Comparison of ENCODE assay signal across 8 cellular contexts in the genomic region with DNA sequence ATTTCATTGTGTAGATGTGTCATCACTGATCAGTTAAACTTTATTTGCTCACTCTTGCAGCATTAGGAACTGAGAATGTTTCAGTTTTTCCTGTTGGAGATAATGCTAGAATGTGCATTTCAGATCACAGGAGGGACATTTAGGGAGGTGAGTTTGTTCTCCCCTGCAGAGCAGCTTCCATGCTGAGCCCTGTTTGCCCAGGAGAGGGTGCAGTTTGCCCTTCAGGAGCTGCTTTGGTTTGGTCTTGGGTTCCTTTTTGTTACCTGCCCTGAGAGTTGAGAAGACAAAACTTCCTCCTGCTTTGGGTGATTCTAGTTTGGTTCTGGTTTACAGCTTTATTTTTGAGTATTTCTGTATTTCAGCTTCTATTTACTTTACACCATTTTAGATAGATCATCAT. TPM values are rescaled to one million over a fixed set of nuclear protein-coding genes. Genes with fewer than 3 reads are reported as not detected.
DNase-seq lines count a peak whose midpoint lies in the region; ATAC-seq and TF ChIP-seq lines count a peak whose summit lies in the region.

No MANE protein-coding gene starts in this region.

- peaks cover 8% of the 10 kb centered on the region; the same call in 1 of the 2 replicates for H3K79me2 ChIP-seq in HCT116 (ENCODE audit: insufficient read depth, low read length)

- no peaks in the 10 kb centered on the region for H3K9me2 ChIP-seq in HCT116 (ENCODE audit: insufficient read depth)

- H3K27me3 ChIP-seq in Caco-2 (replicated peaks; ENCODE audit: control insufficient read depth, insufficient read depth, low read length) = no peaks in the 10 kb centered on the region
- no peaks in the 10 kb centered on the region for H3K27me3 ChIP-seq in HCT116 (ENCODE audit: insufficient read depth, low read length)
- H3K27me3 ChIP-seq in RWPE2 (ENCODE audit: insufficient read depth, poor library complexity, severe bottlenecking) = no peaks in the 10 kb centered on the region

- H4K20me1 ChIP-seq in HCT116 (ENCODE audit: insufficient read depth) = no peaks in the 10 kb centered on the region

- CTCF ChIA-PET in Caco-2 (lab: Charles Lee) (interaction anchor here (1.0 to 1.2 kb wide), 3 partner anchors 11 to 39 kb away, joined by 3 to 7 read pairs (median 3); no protein-coding TSS in a partner anchor), HCT116 (lab: Charles Lee) (interaction anchor here (0.9 to 5.8 kb wide), 6 partner anchors 9 to 428 kb away, joined by 3 to 73 read pairs (median 4); no protein-coding TSS in a partner anchor)
- CTCF ChIA-PET in activated naive CD4-positive, alpha-beta T cell treated with anti-CD3 and anti-CD28 coated beads for 36 hours (lab: Charles Lee) = interaction anchor here (0.6 to 10.3 kb wide), 15 partner anchors 10 to 136 kb away, joined by 3 to 207 read pairs (median 9); no protein-coding TSS in a partner anchor

- H3K36me3 ChIP-seq in Caco-2 (ENCODE audit: control insufficient read depth, insufficient read depth, low read length) (no peaks in the 10 kb centered on the region), HCT116 (ENCODE audit: control insufficient read depth in 1 of 2, insufficient read depth in 2 of 2, low read length in 2 of 2) (no peaks in the 10 kb centered on the region), RWPE2 (ENCODE audit: low read depth) (no peaks in the 10 kb centered on the region)

- no peak overlapping the region for H2AFZ ChIP-seq in HCT116 (ENCODE audit: low read depth, low read length, poor library complexity, severe bottlenecking)

- TF ChIP-seq CTCF in Caco-2 (IDR thresholded peaks at IDR 0.05; ENCODE audit: insufficient read depth in 1 of 2, low read depth in 1 of 2, low read length in 1 of 2, severe bottlenecking in 1 of 2, unreplicated experiment in 1 of 2) (peak; percentile 46 to 75), HCT116 (IDR thresholded peaks at IDR 0.05 in 2 of 3, conservative IDR thresholded peaks at IDR 0.05 in 1 of 3; ENCODE audit: borderline replicate concordance in 1 of 3, insufficient read depth in 1 of 3, low read depth in 2 of 3, low read length in 2 of 3) (peak; percentile 79 to 93 (median 91)), RWPE2 (IDR thresholded peaks at IDR 0.05; ENCODE audit: poor library complexity, severe bottlenecking) (peak; percentile 72)

- TF ChIP-seq POLR2A in HCT116 (IDR thresholded peaks at IDR 0.05; ENCODE audit: borderline replicate concordance, extremely low read depth, insufficient read depth, insufficient read length) = no peak

- intact Hi-C loops in Caco-2 (cut with micrococcal nuclease; ENCODE audit: unreplicated experiment) = loop anchor here (1.0 kb wide), 1 partner anchor 39 kb away; no protein-coding TSS in a partner anchor
- intact Hi-C loops in HCT116 (cut with micrococcal nuclease) = loop anchor here (1.0 kb wide), 2 partner anchors 39 to 307 kb away; no protein-coding TSS in a partner anchor
- intact Hi-C loops in activated naive CD4-positive, alpha-beta T cell treated with anti-CD3 and anti-CD28 coated beads for 36 hours (cut with micrococcal nuclease) = loop anchor here (1.0 to 5.0 kb wide), 4 partner anchors 39 to 307 kb away; a partner anchor contains a TSS

- no peak overlapping the region for H3K4me3 ChIP-seq in Caco-2 (ENCODE audit: low read depth, low read length)
- no peak overlapping the region for H3K4me3 ChIP-seq in HCT116 (replicated peaks in 1 of 2; ENCODE audit: low read depth in 1 of 2, low read length in 2 of 2)
- no peak overlapping the region for H3K4me3 ChIP-seq in RWPE2 (ENCODE audit: severe bottlenecking)

- BruUV-seq in Caco-2 (replicated peaks; lab: Mats Ljungman, UMichigan) = no TSS peak
- BruUV-seq in HCT116 (replicated peaks; lab: Mats Ljungman, UMichigan) = no TSS peak

- peak; percentile 88 for TF ChIP-seq RAD21 in HCT116 (IDR thresholded peaks at IDR 0.05; ENCODE audit: low read depth)

- no peak overlapping the region for H3K9ac ChIP-seq in HCT116 (ENCODE audit: low read length)

- H3K27ac Mint-ChIP-seq in Caco-2 (ENCODE audit: unreplicated experiment) (peak overlapping the region; percentile 58), immature natural killer cell (peak overlapping the region in 5 of 6 donors; percentile 11 to 88 (median 32))
- H3K27ac Mint-ChIP-seq in activated naive CD4-positive, alpha-beta T cell treated with anti-CD3 and anti-CD28 coated beads for 36 hours = peak overlapping the region; percentile 75
- peak overlapping the region; percentile 22 for H3K27ac Mint-ChIP-seq in stimulated activated naive CD8-positive, alpha-beta T cell treated with anti-CD3 and anti-CD28 coated beads, Interleukin-15, Interleukin-2, amounts not matched to agents 100 ng/mL and 50 ng/mL, for 24 hours

- H3K9me3 Mint-ChIP-seq in Caco-2 (ENCODE audit: unreplicated experiment) (no peaks in the 10 kb centered on the region), immature natural killer cell (no peaks in the 10 kb centered on the region)
- no peaks in the 10 kb centered on the region for H3K9me3 Mint-ChIP-seq in activated naive CD4-positive, alpha-beta T cell treated with anti-CD3 and anti-CD28 coated beads for 36 hours
- H3K9me3 Mint-ChIP-seq in stimulated activated naive CD8-positive, alpha-beta T cell treated with anti-CD3 and anti-CD28 coated beads, Interleukin-15, Interleukin-2, amounts not matched to agents 100 ng/mL and 50 ng/mL, for 24 hours = no peaks in the 10 kb centered on the region

- H3K36me3 Mint-ChIP-seq in Caco-2 (ENCODE audit: insufficient read depth, unreplicated experiment) (peaks cover 65% of the 10 kb centered on the region), immature natural killer cell (peaks cover 20 to 41% (median 24%) of the 10 kb centered on the region in 3 donors)
- no peaks in the 10 kb centered on the region for H3K36me3 Mint-ChIP-seq in activated naive CD4-positive, alpha-beta T cell treated with anti-CD3 and anti-CD28 coated beads for 36 hours (ENCODE audit: low read depth)
- H3K36me3 Mint-ChIP-seq in stimulated activated naive CD8-positive, alpha-beta T cell treated with anti-CD3 and anti-CD28 coated beads, Interleukin-15, Interleukin-2, amounts not matched to agents 100 ng/mL and 50 ng/mL, for 24 hours (ENCODE audit: low read depth) = peaks cover 48% of the 10 kb centered on the region

- H3K4me3 Mint-ChIP-seq in Caco-2 (ENCODE audit: unreplicated experiment) (no peak overlapping the region), immature natural killer cell (no peak overlapping the region)
- H3K4me3 Mint-ChIP-seq in activated naive CD4-positive, alpha-beta T cell treated with anti-CD3 and anti-CD28 coated beads for 36 hours = no peak overlapping the region
- no peak overlapping the region for H3K4me3 Mint-ChIP-seq in stimulated activated naive CD8-positive, alpha-beta T cell treated with anti-CD3 and anti-CD28 coated beads, Interleukin-15, Interleukin-2, amounts not matched to agents 100 ng/mL and 50 ng/mL, for 24 hours

- no peak overlapping the region for H3K4me2 ChIP-seq in HCT116 (ENCODE audit: low read length)

- H3K27ac ChIP-seq in HCT116 (ENCODE audit: low read depth, low read length) (no peak overlapping the region), RWPE2 (ENCODE audit: poor library complexity, severe bottlenecking) (no peak overlapping the region)

- ATAC-seq in HCT116 (peak; percentile 88), RWPE2 (ENCODE audit: low read depth) (peak; percentile 63; the same call in 2 of the 3 replicates), GM19351 (IDR thresholded peaks at IDR 0.05; ENCODE audit: unreplicated experiment) (no peak)

- POLR2A ChIA-PET in Caco-2 (lab: Charles Lee) = no interaction called here
- POLR2A ChIA-PET in HCT116 (lab: Charles Lee) = no interaction called here

- H3K4me1 Mint-ChIP-seq in Caco-2 (ENCODE audit: low read depth, unreplicated experiment) (peaks cover 20% of the 10 kb centered on the region), immature natural killer cell (peaks cover 64 to 77% of the 10 kb centered on the region in 2 donors)
- peaks cover 58% of the 10 kb centered on the region for H3K4me1 Mint-ChIP-seq in activated naive CD4-positive, alpha-beta T cell treated with anti-CD3 and anti-CD28 coated beads for 36 hours (ENCODE audit: low read depth)
- H3K4me1 Mint-ChIP-seq in stimulated activated naive CD8-positive, alpha-beta T cell treated with anti-CD3 and anti-CD28 coated beads, Interleukin-15, Interleukin-2, amounts not matched to agents 100 ng/mL and 50 ng/mL, for 24 hours (ENCODE audit: low read depth) = peaks cover 67% of the 10 kb centered on the region

- peak in 1 of 2 experiments; percentile 49 for DNase-seq in Caco-2
- peak; percentile 32 for DNase-seq in HCT116 (ENCODE audit: low read depth, low spot score)
- no peak for DNase-seq in RWPE2 (ENCODE audit: low spot score)
- DNase-seq in activated naive CD4-positive, alpha-beta T cell treated with anti-CD3 and anti-CD28 coated beads for 36 hours = peak; percentile 85
- peak in 2 of 3 donors; percentile 46 to 51 for DNase-seq in immature natural killer cell
- DNase-seq in NCI-H2227 treated with DMSO at 0.1 percent for 48 hours (lab: John Stamatoyannopoulos, UW) = no peak

- RAD21 ChIA-PET in HCT116 (lab: Charles Lee; ENCODE audit: low non-redundant PET in 1 of 2, low total read pairs in 2 of 2, uncharacterized antibody in 2 of 2, unreplicated experiment in 2 of 2) = interaction anchor here in 1 of 2 experiments (1.1 kb wide), 1 partner anchor 39 kb away, joined by 5 read pairs; no protein-coding TSS in a partner anchor

- H3K27me3 Mint-ChIP-seq in Caco-2 (ENCODE audit: insufficient read depth, unreplicated experiment) (no peaks in the 10 kb centered on the region), immature natural killer cell (ENCODE audit: low read depth in 3 of 3) (peaks cover 0 to 5% (median 4%) of the 10 kb centered on the region in 3 donors)
- no peaks in the 10 kb centered on the region for H3K27me3 Mint-ChIP-seq in activated naive CD4-positive, alpha-beta T cell treated with anti-CD3 and anti-CD28 coated beads for 36 hours (ENCODE audit: low read depth)
- no peaks in the 10 kb centered on the region for H3K27me3 Mint-ChIP-seq in stimulated activated naive CD8-positive, alpha-beta T cell treated with anti-CD3 and anti-CD28 coated beads, Interleukin-15, Interleukin-2, amounts not matched to agents 100 ng/mL and 50 ng/mL, for 24 hours

- no peaks in the 10 kb centered on the region for H3K4me1 ChIP-seq in Caco-2
- H3K4me1 ChIP-seq in HCT116 (ENCODE audit: control insufficient read depth in 1 of 2, insufficient read depth in 2 of 2, low read length in 2 of 2) = no peaks in the 10 kb centered on the region
- H3K4me1 ChIP-seq in RWPE2 (ENCODE audit: insufficient read depth, poor library complexity, severe bottlenecking) = no peaks in the 10 kb centered on the region

- H3K9me3 ChIP-seq in Caco-2 = no peaks in the 10 kb centered on the region
- H3K9me3 ChIP-seq in HCT116 (ENCODE audit: control insufficient read depth in 1 of 2, insufficient read depth in 1 of 2, low read depth in 1 of 2, low read length in 2 of 2) = no peaks in the 10 kb centered on the region
- no peaks in the 10 kb centered on the region for H3K9me3 ChIP-seq in RWPE2 (ENCODE audit: severe bottlenecking)

TF ChIP-seq in HCT116, 20 proteins besides CTCF, POLR2A, EP300 and RAD21 (continues in another document):
- TF ChIP-seq FOSL1 (IDR thresholded peaks at IDR 0.05; ENCODE audit: low read depth) = no peak

RNA-seq across cellular contexts. Expression of a gene that starts 49.9 kb away (rescaled TPM):
- 105 and 108 TPM in 2 replicates for total RNA-seq in Caco-2 (2022)
- total RNA-seq in HCT116 (2021; ENCODE audit: unreplicated experiment) = 52.0 TPM
- 35.3 and 48.1 TPM in 2 replicates for polyA plus RNA-seq in HCT116 (2012)
- total RNA-seq in activated naive CD4-positive, alpha-beta T cell treated with anti-CD3 and anti-CD28 coated beads for 36 hours = 10 to 100 TPM; 68.9 to 72.3 TPM
- 10 to 100 TPM; 15.9 to 60.6 (median 21.3) TPM for polyA plus RNA-seq in immature natural killer cell

Comparison
In these comparisons a context has a peak if more than half of its experiments do, and no peak if none do; other contexts are left out.
1. DNase-seq: peak in HCT116 (single experiment), activated naive CD4-positive, alpha-beta T cell treated with anti-CD3 and anti-CD28 coated beads for 36 hours (single experiment) and immature natural killer cell (2 of 3); none in RWPE2 (single experiment) and NCI-H2227 treated with DMSO at 0.1 percent for 48 hours (single experiment).
2. H3K27ac Mint-ChIP-seq: peak in every context shown above with its lines; median percentile 75 in activated naive CD4-positive, alpha-beta T cell treated with anti-CD3 and anti-CD28 coated beads for 36 hours; 58 in Caco-2; 32 in immature natural killer cell; 22 in stimulated activated naive CD8-positive, alpha-beta T cell treated with anti-CD3 and anti-CD28 coated beads, Interleukin-15, Interleukin-2, amounts not matched to agents 100 ng/mL and 50 ng/mL, for 24 hours.
3. Peak in every context shown above with its lines, with median percentiles within 50 percentile points of each other: CTCF ChIP-seq.